In the genomic region with DNA sequence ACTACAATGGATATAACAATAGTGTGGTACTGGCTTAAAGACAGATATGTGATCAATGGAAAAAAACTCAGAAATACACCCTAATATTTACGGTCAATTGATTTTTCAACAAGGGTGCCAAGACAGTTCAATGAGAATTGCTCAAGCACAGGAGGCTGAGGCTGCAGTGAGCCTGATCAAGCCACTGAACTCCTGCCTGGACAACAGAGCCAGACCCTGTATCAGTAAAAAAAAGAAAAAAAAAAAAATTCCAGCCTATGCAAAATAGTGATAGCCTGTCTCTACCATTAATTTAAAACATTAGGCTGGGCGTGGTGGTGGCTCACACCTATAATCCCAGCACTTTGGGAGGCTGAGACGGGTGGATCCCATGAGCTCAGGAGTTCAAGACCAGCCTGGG, we compare ENCODE assay signal across 3 cellular contexts.
TF ChIP-seq lines count a peak whose summit lies in the region.

No MANE protein-coding gene starts in this region.

TF ChIP-seq in HEK293, 187 proteins besides CTCF, POLR2A, EP300 and RAD21:
- TF ChIP-seq ZNF121 (tag by site-specific recombination; IDR thresholded peaks at IDR 0.05) (0 out of 2 replicates have a peak, but pooled peaks have one; percentile 20), ZNF629 (tag by site-specific recombination; IDR thresholded peaks at IDR 0.05) (no peak), ZNF530 (tag by site-specific recombination; IDR thresholded peaks at IDR 0.05; ENCODE audit: low read depth) (no peak)

TF ChIP-seq in K562, 482 proteins besides CTCF, POLR2A, EP300 and RAD21:
- TF ChIP-seq ELF2 (CRISPR knock-in tag; IDR thresholded peaks at IDR 0.05), result no peak
- peak; percentile 59; the same call in 1 of the 2 replicates for TF ChIP-seq ZNF121 (CRISPR knock-in tag; conservative IDR thresholded peaks at IDR 0.05)
- TF ChIP-seq RUNX1 (IDR thresholded peaks at IDR 0.05; ENCODE audit: low read depth), result no peak
- TF ChIP-seq KDM1A (IDR thresholded peaks at IDR 0.05), result no peak

TF ChIP-seq in HepG2, 621 proteins besides CTCF, POLR2A, EP300 and RAD21:
- TF ChIP-seq, protein P1, sequence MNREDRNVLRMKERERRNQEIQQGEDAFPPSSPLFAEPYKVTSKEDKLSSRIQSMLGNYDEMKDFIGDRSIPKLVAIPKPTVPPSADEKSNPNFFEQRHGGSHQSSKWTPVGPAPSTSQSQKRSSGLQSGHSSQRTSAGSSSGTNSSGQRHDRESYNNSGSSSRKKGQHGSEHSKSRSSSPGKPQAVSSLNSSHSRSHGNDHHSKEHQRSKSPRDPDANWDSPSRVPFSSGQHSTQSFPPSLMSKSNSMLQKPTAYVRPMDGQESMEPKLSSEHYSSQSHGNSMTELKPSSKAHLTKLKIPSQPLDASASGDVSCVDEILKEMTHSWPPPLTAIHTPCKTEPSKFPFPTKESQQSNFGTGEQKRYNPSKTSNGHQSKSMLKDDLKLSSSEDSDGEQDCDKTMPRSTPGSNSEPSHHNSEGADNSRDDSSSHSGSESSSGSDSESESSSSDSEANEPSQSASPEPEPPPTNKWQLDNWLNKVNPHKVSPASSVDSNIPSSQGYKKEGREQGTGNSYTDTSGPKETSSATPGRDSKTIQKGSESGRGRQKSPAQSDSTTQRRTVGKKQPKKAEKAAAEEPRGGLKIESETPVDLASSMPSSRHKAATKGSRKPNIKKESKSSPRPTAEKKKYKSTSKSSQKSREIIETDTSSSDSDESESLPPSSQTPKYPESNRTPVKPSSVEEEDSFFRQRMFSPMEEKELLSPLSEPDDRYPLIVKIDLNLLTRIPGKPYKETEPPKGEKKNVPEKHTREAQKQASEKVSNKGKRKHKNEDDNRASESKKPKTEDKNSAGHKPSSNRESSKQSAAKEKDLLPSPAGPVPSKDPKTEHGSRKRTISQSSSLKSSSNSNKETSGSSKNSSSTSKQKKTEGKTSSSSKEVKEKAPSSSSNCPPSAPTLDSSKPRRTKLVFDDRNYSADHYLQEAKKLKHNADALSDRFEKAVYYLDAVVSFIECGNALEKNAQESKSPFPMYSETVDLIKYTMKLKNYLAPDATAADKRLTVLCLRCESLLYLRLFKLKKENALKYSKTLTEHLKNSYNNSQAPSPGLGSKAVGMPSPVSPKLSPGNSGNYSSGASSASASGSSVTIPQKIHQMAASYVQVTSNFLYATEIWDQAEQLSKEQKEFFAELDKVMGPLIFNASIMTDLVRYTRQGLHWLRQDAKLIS (CRISPR knock-in tag; IDR thresholded peaks at IDR 0.05), result no peak
- peak; percentile 52; the same call in 1 of the 2 replicates for TF ChIP-seq ZNF121 (CRISPR knock-in tag; IDR thresholded peaks at IDR 0.05)
